Comparison of ENCODE assay signal across 10 cellular contexts in genomic region chr17:47949951-47950350, GRCh38. TPM values are rescaled to one million over a fixed set of nuclear protein-coding genes. Genes with fewer than 3 reads are reported as not detected.
DNase-seq lines count a peak whose midpoint lies in the region; ATAC-seq, FAIRE-seq and TF ChIP-seq lines count a peak whose summit lies in the region.
"Had no signal": no experiment of that assay in that cellular context is flagged by ENCODE, and none has a peak within 500 bp of the region (broad histone marks: within the 10 kb centered on the region; RNA-seq: fewer than 3 reads in every experiment).

No MANE protein-coding gene starts in this region.

- no peak overlapping the region for H2AFZ ChIP-seq in HepG2 (ENCODE audit: low read length)

- H4K20me1 ChIP-seq in HepG2 (ENCODE audit: insufficient read depth, low read length): no peaks in the 10 kb centered on the region

- H3K27me3 ChIP-seq in left ventricle myocardium inferior (ENCODE audit: low read depth): no peaks in the 10 kb centered on the region
- no peaks in the 10 kb centered on the region for H3K27me3 ChIP-seq in RWPE2 (ENCODE audit: insufficient read depth, poor library complexity, severe bottlenecking)
- H3K27me3 ChIP-seq in HepG2 (ENCODE audit: control insufficient read depth in 1 of 2, insufficient read depth in 2 of 2, low read length in 2 of 2): no peaks in the 10 kb centered on the region
- no peaks in the 10 kb centered on the region for H3K27me3 ChIP-seq in upper lobe of left lung

- no peaks in the 10 kb centered on the region for H3K79me2 ChIP-seq in HepG2 (ENCODE audit: insufficient read depth, low read length)

- no peak overlapping the region for H3K27ac Mint-ChIP-seq in glutamatergic neuron (ENCODE audit: unreplicated experiment)

- no peak for TF ChIP-seq POLR2A in HepG2 (IDR thresholded peaks at IDR 0.05; ENCODE audit: insufficient read depth in 1 of 2, low read depth in 2 of 2, low read length in 2 of 2)
- TF ChIP-seq POLR2A in upper lobe of left lung (IDR thresholded peaks at IDR 0.05): no peak

- H3K9me3 Mint-ChIP-seq in glutamatergic neuron (ENCODE audit: unreplicated experiment): no peaks in the 10 kb centered on the region

- no peak for ATAC-seq in Right ventricle myocardium inferior
- ATAC-seq in RWPE2 (ENCODE audit: low read depth): no peak
- no peak for ATAC-seq in HepG2
- no peak for ATAC-seq in upper lobe of left lung (ENCODE audit: low FRiP score in 2 of 2)

- H3K27ac ChIP-seq in left ventricle myocardium inferior (replicated peaks) (peak overlapping the region; percentile 79), RWPE2 (ENCODE audit: poor library complexity, severe bottlenecking) (peak overlapping the region; percentile 10), HepG2 (ENCODE audit: extremely low read length, insufficient read depth, low read length) (peak overlapping the region; percentile 76), upper lobe of left lung (peak overlapping the region; percentile 51 to 89 (median 72))

- no peak for TF ChIP-seq CTCF in left ventricle myocardium inferior (IDR thresholded peaks at IDR 0.05; ENCODE audit: borderline replicate concordance)
- no peak for TF ChIP-seq CTCF in RWPE2 (IDR thresholded peaks at IDR 0.05; ENCODE audit: poor library complexity, severe bottlenecking)
- TF ChIP-seq CTCF in HepG2 (CRISPR knock-in tag; IDR thresholded peaks at IDR 0.05): no peak
- no peak for TF ChIP-seq CTCF in upper lobe of left lung (IDR thresholded peaks at IDR 0.05)
- no peak for TF ChIP-seq CTCF in glutamatergic neuron (IDR thresholded peaks at IDR 0.05; ENCODE audit: partially characterized antibody, unreplicated experiment)

- H3K36me3 Mint-ChIP-seq in glutamatergic neuron (ENCODE audit: unreplicated experiment): no peaks in the 10 kb centered on the region

- DNase-seq in left ventricle myocardium inferior (no peak), Right ventricle myocardium inferior (ENCODE audit: missing footprints) (no peak), RWPE2 (ENCODE audit: low spot score) (no peak), HepG2 (ENCODE audit: low spot score) (no peak), upper lobe of left lung (no peak), LoVo (ENCODE audit: low spot score) (no peak), glutamatergic neuron (no peak), NCI-H146 treated with DMSO at 0.1 percent for 48 hours (lab: John Stamatoyannopoulos, UW; ENCODE audit: unreplicated experiment) (no peak)

- peaks cover 1% of the 10 kb centered on the region for H3K27me3 Mint-ChIP-seq in glutamatergic neuron (ENCODE audit: unreplicated experiment)

- no peak overlapping the region for H3K4me3 Mint-ChIP-seq in glutamatergic neuron (ENCODE audit: unreplicated experiment)

- POLR2A ChIA-PET in HepG2 (lab: Yijun Ruan, JAX): interaction anchor here (0.9 to 15.1 kb wide), 7 partner anchors 7 to 98 kb away, joined by 3 to 267 read pairs (median 19); partner anchors contain the start of genes CDK5RAP3, NFE2L1, PNPO and PRR15L

- TF ChIP-seq EP300 in HepG2 (IDR thresholded peaks at IDR 0.05; ENCODE audit: low read depth in 2 of 2, low read length in 2 of 2): no peak
- TF ChIP-seq EP300 in HepG2 (CRISPR knock-in tag; IDR thresholded peaks at IDR 0.05; ENCODE audit: borderline replicate concordance): no peak; the same call in 1 of the 2 replicates
- no peak for TF ChIP-seq EP300 in upper lobe of left lung (IDR thresholded peaks at IDR 0.05)

- peak overlapping the region; percentile 76 for H3K4me2 ChIP-seq in HepG2 (ENCODE audit: low read depth, low read length)

- TF ChIP-seq RAD21 in HepG2 (CRISPR knock-in tag; IDR thresholded peaks at IDR 0.05): no peak

- WGBS in HepG2 (ENCODE audit: low lambda C conversion rate): 91% methylated on average over 3 of the region's 3 CpGs
- 31 to 35% methylated on average over 3 of the region's 3 CpGs for WGBS in upper lobe of left lung, 2 donors

- peaks cover 5% of the 10 kb centered on the region for H3K4me1 Mint-ChIP-seq in glutamatergic neuron (ENCODE audit: low read depth, unreplicated experiment)

- peaks cover 22% of the 10 kb centered on the region for H3K36me3 ChIP-seq in left ventricle myocardium inferior
- peaks cover 35% of the 10 kb centered on the region for H3K36me3 ChIP-seq in RWPE2 (ENCODE audit: low read depth)
- peaks cover 2 to 26% of the 10 kb centered on the region in 2 experiments for H3K36me3 ChIP-seq in HepG2 (replicated peaks in 1 of 2; ENCODE audit: control insufficient read depth in 1 of 2, insufficient read depth in 2 of 2, low read length in 2 of 2)
- peaks cover 0 to 22% (median 5%) of the 10 kb centered on the region in 4 donors for H3K36me3 ChIP-seq in upper lobe of left lung
- H3K36me3 ChIP-seq: thoracic aorta had no signal

- H3K9ac ChIP-seq in HepG2 (ENCODE audit: insufficient read depth, low read depth, low read length): peak overlapping the region; percentile 39; the same call in 1 of the 2 replicates

- FAIRE-seq in HepG2 (lab: Jason Lieb, UNC): no peak

- H3K9me3 ChIP-seq in left ventricle myocardium inferior (replicated peaks) (no peaks in the 10 kb centered on the region), RWPE2 (ENCODE audit: severe bottlenecking) (no peaks in the 10 kb centered on the region), HepG2 (ENCODE audit: low read length) (no peaks in the 10 kb centered on the region), upper lobe of left lung (no peaks in the 10 kb centered on the region)
- H3K9me3 ChIP-seq: thoracic aorta had no signal

- CTCF ChIA-PET in HepG2 (lab: Yijun Ruan, JAX; ENCODE audit: low intra/inter-chr PET ratio, low total read pairs): interaction anchor here (1.5 to 3.5 kb wide), 7 partner anchors 18 to 75 kb away, joined by 4 to 54 read pairs (median 12); partner anchors contain the start of gene CDK5RAP3

- no TSS peak for BruUV-seq in HepG2 (replicated peaks; lab: Mats Ljungman, UMichigan)

- H3K4me3 ChIP-seq in left ventricle myocardium inferior: peak overlapping the region; percentile 59
- H3K4me3 ChIP-seq in RWPE2 (ENCODE audit: severe bottlenecking): no peak overlapping the region
- H3K4me3 ChIP-seq in HepG2 (replicated peaks in 1 of 3; ENCODE audit: insufficient read depth in 1 of 3, low read depth in 2 of 3, low read length in 3 of 3): peak overlapping the region in 1 of 3 experiments; percentile 43; a peak in 1 of 6 replicates
- H3K4me3 ChIP-seq in upper lobe of left lung: peak overlapping the region in 3 of 4 donors; percentile 7 to 38 (median 38)

- H3K4me1 ChIP-seq in left ventricle myocardium inferior: peaks cover 40% of the 10 kb centered on the region
- H3K4me1 ChIP-seq in RWPE2 (ENCODE audit: insufficient read depth, poor library complexity, severe bottlenecking): peaks cover 7% of the 10 kb centered on the region
- H3K4me1 ChIP-seq in HepG2 (ENCODE audit: insufficient read depth, low read length): peaks cover 84% of the 10 kb centered on the region
- H3K4me1 ChIP-seq in upper lobe of left lung: peaks cover 18 to 69% (median 50%) of the 10 kb centered on the region in 4 donors

- intact Hi-C loops in left ventricle myocardium inferior (cut with micrococcal nuclease) (loop anchor here (10.0 kb wide), 1 partner anchor 65 kb away; no protein-coding TSS in a partner anchor), Right ventricle myocardium inferior (cut with DNase I) (loop anchor here (1.0 to 2.0 kb wide), 4 partner anchors 20 to 109 kb away; partner anchors contain the start of genes SCRN2 and SP2), HepG2 (cut with micrococcal nuclease; ENCODE audit: unreplicated experiment) (loop anchor here (1.0 to 2.0 kb wide), 4 partner anchors 20 to 107 kb away; no protein-coding TSS in a partner anchor)

- in situ Hi-C loops in HepG2 (cut with HindIII; ENCODE audit: extremely low pct_ligation_motif_present, low pct_unique_long_range_greater_than_20kb): no loop called here

RNA-seq across cellular contexts. Expression of gene PRR15L, which starts 7.7 kb away (rescaled TPM):
- total RNA-seq in left ventricle myocardium inferior (0.14 TPM), Right ventricle myocardium inferior (not detected), HepG2 (2016; rRNA removed; fragmentation: Illumina TruSeq; extraction: Trizol) (2.0 and 2.4 TPM in 2 replicates), upper lobe of left lung (100 to 1,000 TPM in 1 of 6 donors, 10 to 100 TPM in 5; 34.2 to 105 (median 75.2) TPM), glutamatergic neuron (ENCODE audit: unreplicated experiment) (not detected)
- total RNA-seq in HepG2 (2016; cell fraction: cytosol; rRNA removed; fragmentation: Illumina TruSeq; extraction: Trizol; ENCODE audit: low read depth): 0.40 and 0.62 TPM in 2 replicates
- total RNA-seq in HepG2 (2016; cell fraction: insoluble cytoplasmic fraction; rRNA removed; fragmentation: Illumina TruSeq; extraction: Trizol): 1.9 and 2.5 TPM in 2 replicates
- 0.93 and 1.0 TPM in 2 replicates for total RNA-seq in HepG2 (2016; cell fraction: membrane; rRNA removed; fragmentation: Illumina TruSeq; extraction: Trizol)
- total RNA-seq in HepG2 (2016; cell fraction: nucleus; rRNA removed; fragmentation: Illumina TruSeq; extraction: Trizol): 0.65 and 0.88 TPM in 2 replicates
- 0.44 and 0.47 TPM in 2 replicates for polyA plus RNA-seq in HepG2 (2011; rRNA removed)
- polyA plus RNA-seq in HepG2 (2011; cell fraction: cytosol; rRNA removed): 0.64 and 0.77 TPM in 2 replicates
- polyA plus RNA-seq in HepG2 (2011; cell fraction: nucleus; rRNA removed): 0.37 and 0.81 TPM in 2 replicates
- 0.49 and 0.95 TPM in 2 replicates for polyA plus RNA-seq in HepG2 (2012)
- polyA plus RNA-seq in HepG2 (2016; cell fraction: cytosol; fragmentation: Illumina TruSeq; extraction: Trizol; ENCODE audit: low read depth): 0.11 and 0.28 TPM in 2 replicates
- 2.2 TPM in 2 replicates for polyA plus RNA-seq in HepG2 (2016; cell fraction: insoluble cytoplasmic fraction; fragmentation: Illumina TruSeq; extraction: Trizol; ENCODE audit: low read depth)
- polyA plus RNA-seq in HepG2 (2016; cell fraction: membrane; fragmentation: Illumina TruSeq; extraction: Trizol; ENCODE audit: low read depth): 0.43 and 0.52 TPM in 2 replicates
- polyA plus RNA-seq in HepG2 (2016; cell fraction: nucleus; fragmentation: Illumina TruSeq; extraction: Trizol; ENCODE audit: insufficient read depth, low read depth): 1.1 and 1.2 TPM in 2 replicates
- polyA minus RNA-seq in HepG2 (2011; rRNA and poly(A)+ RNA removed; ENCODE audit: low replicate concordance): 1.4 TPM in 1 of 2 replicates, not detected in the other
- 0.40 and 0.44 TPM in 2 replicates for polyA minus RNA-seq in HepG2 (2011; cell fraction: cytosol; rRNA and poly(A)+ RNA removed)
- 0.62 TPM in 1 of 2 replicates, not detected in the other for polyA minus RNA-seq in HepG2 (2011; cell fraction: nucleus; rRNA and poly(A)+ RNA removed)
- total RNA-seq: Daoy had no signal

RNA-seq across cellular contexts. Expression of gene PNPO, which starts 8.6 kb away (rescaled TPM):
- total RNA-seq in left ventricle myocardium inferior (25.3 TPM), Right ventricle myocardium inferior (27.8 TPM), HepG2 (2016; rRNA removed; fragmentation: Illumina TruSeq; extraction: Trizol) (63.3 and 110 TPM in 2 replicates), upper lobe of left lung (10 to 100 TPM; 16.2 to 40.2 (median 28.7) TPM), glutamatergic neuron (ENCODE audit: unreplicated experiment) (6.0 TPM)
- total RNA-seq in HepG2 (2016; cell fraction: cytosol; rRNA removed; fragmentation: Illumina TruSeq; extraction: Trizol; ENCODE audit: low read depth): 8.6 and 9.4 TPM in 2 replicates
- 66.0 and 103 TPM in 2 replicates for total RNA-seq in HepG2 (2016; cell fraction: insoluble cytoplasmic fraction; rRNA removed; fragmentation: Illumina TruSeq; extraction: Trizol)
- 30.0 and 31.1 TPM in 2 replicates for total RNA-seq in HepG2 (2016; cell fraction: membrane; rRNA removed; fragmentation: Illumina TruSeq; extraction: Trizol)
- total RNA-seq in HepG2 (2016; cell fraction: nucleus; rRNA removed; fragmentation: Illumina TruSeq; extraction: Trizol): 31.0 and 31.3 TPM in 2 replicates
- 47.9 and 48.1 TPM in 2 replicates for polyA plus RNA-seq in HepG2 (2011; rRNA removed)
- polyA plus RNA-seq in HepG2 (2011; cell fraction: cytosol; rRNA removed): 42.3 and 49.3 TPM in 2 replicates
- 24.7 and 35.1 TPM in 2 replicates for polyA plus RNA-seq in HepG2 (2011; cell fraction: nucleus; rRNA removed)
- polyA plus RNA-seq in HepG2 (2012): 19.7 and 25.0 TPM in 2 replicates
- 4.4 and 5.2 TPM in 2 replicates for polyA plus RNA-seq in HepG2 (2016; cell fraction: cytosol; fragmentation: Illumina TruSeq; extraction: Trizol; ENCODE audit: low read depth)
- 60.3 and 63.0 TPM in 2 replicates for polyA plus RNA-seq in HepG2 (2016; cell fraction: insoluble cytoplasmic fraction; fragmentation: Illumina TruSeq; extraction: Trizol; ENCODE audit: low read depth)
- 18.9 and 19.7 TPM in 2 replicates for polyA plus RNA-seq in HepG2 (2016; cell fraction: membrane; fragmentation: Illumina TruSeq; extraction: Trizol; ENCODE audit: low read depth)
- polyA plus RNA-seq in HepG2 (2016; cell fraction: nucleus; fragmentation: Illumina TruSeq; extraction: Trizol; ENCODE audit: insufficient read depth, low read depth): 38.2 and 38.8 TPM in 2 replicates
- polyA minus RNA-seq in HepG2 (2011; rRNA and poly(A)+ RNA removed; ENCODE audit: low replicate concordance): 64.3 and 90.4 TPM in 2 replicates
- 33.1 and 41.3 TPM in 2 replicates for polyA minus RNA-seq in HepG2 (2011; cell fraction: cytosol; rRNA and poly(A)+ RNA removed)
- 24.2 and 35.4 TPM in 2 replicates for polyA minus RNA-seq in HepG2 (2011; cell fraction: nucleus; rRNA and poly(A)+ RNA removed)

RNA-seq across cellular contexts. Expression of gene CDK5RAP3, which starts 21.0 kb away (rescaled TPM):
- total RNA-seq in left ventricle myocardium inferior (50.1 TPM), Right ventricle myocardium inferior (50.0 TPM), HepG2 (2016; rRNA removed; fragmentation: Illumina TruSeq; extraction: Trizol) (86.8 and 128 TPM in 2 replicates), upper lobe of left lung (100 to 1,000 TPM in 5 of 6 donors, 10 to 100 TPM in 1; 76.6 to 661 (median 160) TPM), glutamatergic neuron (ENCODE audit: unreplicated experiment) (196 TPM)
- 13.1 and 20.6 TPM in 2 replicates for total RNA-seq in HepG2 (2016; cell fraction: cytosol; rRNA removed; fragmentation: Illumina TruSeq; extraction: Trizol; ENCODE audit: low read depth)
- total RNA-seq in HepG2 (2016; cell fraction: insoluble cytoplasmic fraction; rRNA removed; fragmentation: Illumina TruSeq; extraction: Trizol): 90.9 and 132 TPM in 2 replicates
- total RNA-seq in HepG2 (2016; cell fraction: membrane; rRNA removed; fragmentation: Illumina TruSeq; extraction: Trizol): 26.2 and 30.9 TPM in 2 replicates
- total RNA-seq in HepG2 (2016; cell fraction: nucleus; rRNA removed; fragmentation: Illumina TruSeq; extraction: Trizol): 159 and 187 TPM in 2 replicates
- polyA plus RNA-seq in HepG2 (2011; rRNA removed): 154 and 183 TPM in 2 replicates
- polyA plus RNA-seq in HepG2 (2011; cell fraction: cytosol; rRNA removed): 59.3 and 67.0 TPM in 2 replicates
- 2,013 and 2,090 TPM in 2 replicates for polyA plus RNA-seq in HepG2 (2011; cell fraction: nucleus; rRNA removed)
- 136 and 152 TPM in 2 replicates for polyA plus RNA-seq in HepG2 (2012)
- 10.8 and 13.3 TPM in 2 replicates for polyA plus RNA-seq in HepG2 (2016; cell fraction: cytosol; fragmentation: Illumina TruSeq; extraction: Trizol; ENCODE audit: low read depth)
- 72.7 and 80.7 TPM in 2 replicates for polyA plus RNA-seq in HepG2 (2016; cell fraction: insoluble cytoplasmic fraction; fragmentation: Illumina TruSeq; extraction: Trizol; ENCODE audit: low read depth)
- polyA plus RNA-seq in HepG2 (2016; cell fraction: membrane; fragmentation: Illumina TruSeq; extraction: Trizol; ENCODE audit: low read depth): 16.6 and 19.4 TPM in 2 replicates
- polyA plus RNA-seq in HepG2 (2016; cell fraction: nucleus; fragmentation: Illumina TruSeq; extraction: Trizol; ENCODE audit: insufficient read depth, low read depth): 373 and 385 TPM in 2 replicates
- polyA minus RNA-seq in HepG2 (2011; rRNA and poly(A)+ RNA removed; ENCODE audit: low replicate concordance): 116 and 143 TPM in 2 replicates
- 25.7 and 29.3 TPM in 2 replicates for polyA minus RNA-seq in HepG2 (2011; cell fraction: cytosol; rRNA and poly(A)+ RNA removed)
- polyA minus RNA-seq in HepG2 (2011; cell fraction: nucleus; rRNA and poly(A)+ RNA removed): 252 and 268 TPM in 2 replicates

RNA-seq across cellular contexts. Expression of gene SP2, which starts 53.9 kb away (rescaled TPM):
- total RNA-seq in left ventricle myocardium inferior (13.9 TPM), Right ventricle myocardium inferior (11.7 TPM), HepG2 (2016; rRNA removed; fragmentation: Illumina TruSeq; extraction: Trizol) (1.4 and 1.5 TPM in 2 replicates), upper lobe of left lung (10 to 100 TPM in 3 of 6 donors, 1 to 10 TPM in 3; 7.6 to 19.4 (median 13.1) TPM), glutamatergic neuron (ENCODE audit: unreplicated experiment) (17.8 TPM)
- 0.44 and 0.71 TPM in 2 replicates for total RNA-seq in HepG2 (2016; cell fraction: cytosol; rRNA removed; fragmentation: Illumina TruSeq; extraction: Trizol; ENCODE audit: low read depth)
- 1.1 and 1.3 TPM in 2 replicates for total RNA-seq in HepG2 (2016; cell fraction: insoluble cytoplasmic fraction; rRNA removed; fragmentation: Illumina TruSeq; extraction: Trizol)
- 2.2 and 2.7 TPM in 2 replicates for total RNA-seq in HepG2 (2016; cell fraction: membrane; rRNA removed; fragmentation: Illumina TruSeq; extraction: Trizol)
- total RNA-seq in HepG2 (2016; cell fraction: nucleus; rRNA removed; fragmentation: Illumina TruSeq; extraction: Trizol): 1.6 and 2.4 TPM in 2 replicates
- polyA plus RNA-seq in HepG2 (2011; rRNA removed): 4.2 and 4.8 TPM in 2 replicates
- 1.9 and 2.3 TPM in 2 replicates for polyA plus RNA-seq in HepG2 (2011; cell fraction: cytosol; rRNA removed)
- 13.9 and 14.8 TPM in 2 replicates for polyA plus RNA-seq in HepG2 (2011; cell fraction: nucleus; rRNA removed)
- 10.5 and 11.9 TPM in 2 replicates for polyA plus RNA-seq in HepG2 (2012)
- polyA plus RNA-seq in HepG2 (2016; cell fraction: cytosol; fragmentation: Illumina TruSeq; extraction: Trizol; ENCODE audit: low read depth): 1.5 and 1.9 TPM in 2 replicates
- polyA plus RNA-seq in HepG2 (2016; cell fraction: insoluble cytoplasmic fraction; fragmentation: Illumina TruSeq; extraction: Trizol; ENCODE audit: low read depth): 6.9 and 11.6 TPM in 2 replicates
- polyA plus RNA-seq in HepG2 (2016; cell fraction: membrane; fragmentation: Illumina TruSeq; extraction: Trizol; ENCODE audit: low read depth): 4.2 and 5.0 TPM in 2 replicates
- polyA plus RNA-seq in HepG2 (2016; cell fraction: nucleus; fragmentation: Illumina TruSeq; extraction: Trizol; ENCODE audit: insufficient read depth, low read depth): 12.2 and 15.0 TPM in 2 replicates
- polyA minus RNA-seq in HepG2 (2011; rRNA and poly(A)+ RNA removed; ENCODE audit: low replicate concordance): 4.3 and 7.9 TPM in 2 replicates
- polyA minus RNA-seq in HepG2 (2011; cell fraction: cytosol; rRNA and poly(A)+ RNA removed): 2.9 and 5.7 TPM in 2 replicates
- 3.1 and 3.5 TPM in 2 replicates for polyA minus RNA-seq in HepG2 (2011; cell fraction: nucleus; rRNA and poly(A)+ RNA removed)

Comparison
In these comparisons a context has a peak if more than half of its experiments do, and no peak if none do; other contexts are left out.
1. H3K27ac ChIP-seq: peak in every context shown above with its lines; median percentile 79 in left ventricle myocardium inferior; 76 in HepG2; 72 in upper lobe of left lung; 10 in RWPE2.
2. RNA of gene PRR15L, which starts 7.7 kb away (total RNA-seq): 34.2 to 105 TPM in upper lobe of left lung; 0.40 to 2.5 TPM in HepG2, 0.14 TPM in left ventricle myocardium inferior (single experiment), not detected in Right ventricle myocardium inferior (single experiment) and not detected in glutamatergic neuron (single experiment); every median in the first group is over 4 times any median in the second.